In genomic region chr3:108073712-108074431, GRCh38 we compare ENCODE assay signal across 15 cellular contexts. TPM values are rescaled to one million over a fixed set of nuclear protein-coding genes. Genes with fewer than 3 reads are reported as not detected.
A peak's percentile ranks its signal among the peaks of the same experiment; 100 is the strongest.
DNase-seq lines count a peak whose midpoint lies in the region; ATAC-seq and TF ChIP-seq lines count a peak whose summit lies in the region.
"Had no signal": no experiment of that assay in that cellular context is flagged by ENCODE, and none has a peak within 500 bp of the region (broad histone marks: within the 10 kb centered on the region; RNA-seq: fewer than 3 reads in every experiment).

No MANE protein-coding gene starts in this region.

- H3K4me3 ChIP-seq in ACC112 (ENCODE audit: low read depth, low read length) = no peak overlapping the region
- no peak overlapping the region for H3K4me3 ChIP-seq in CD4-positive, CD25-positive, alpha-beta regulatory T cell (ENCODE audit: low read depth, low read length)
- no peak overlapping the region for H3K4me3 ChIP-seq in fibroblast of mammary gland (ENCODE audit: control insufficient read depth, low read depth, low read length)
- no peak overlapping the region for H3K4me3 ChIP-seq in MM.1S (ENCODE audit: low read length)
- no peak overlapping the region for H3K4me3 ChIP-seq in Karpas-422 (ENCODE audit: low read length)
- H3K4me3 ChIP-seq: BLaER1, GM23338, neural progenitor cell, SJSA1 had no signal

- peak overlapping the region in 2 of 4 donors; percentile 24 to 53 for H3K4me3 Mint-ChIP-seq in CD4-positive, CD25-positive, alpha-beta regulatory T cell
- H3K4me3 Mint-ChIP-seq: GM23338, neural progenitor cell had no signal

- H3K4me2 ChIP-seq in MM.1S (ENCODE audit: low read depth, low read length) (no peak overlapping the region), Karpas-422 (ENCODE audit: low read depth, low read length, poor library complexity, severe bottlenecking) (no peak overlapping the region)
- H3K4me2 ChIP-seq: BLaER1, GM23338, neural progenitor cell had no signal

- H3F3A ChIP-seq in MM.1S (ENCODE audit: insufficient read depth, low read length) = no peaks in the 10 kb centered on the region

- H3K27me3 ChIP-seq in ACC112 (ENCODE audit: insufficient read depth, low read length) (no peaks in the 10 kb centered on the region), MM.1S (replicated peaks; ENCODE audit: insufficient read depth, low read length) (no peaks in the 10 kb centered on the region), Karpas-422 (ENCODE audit: low read length) (no peaks in the 10 kb centered on the region)
- H3K27me3 ChIP-seq in CD4-positive, CD25-positive, alpha-beta regulatory T cell (ENCODE audit: control insufficient read depth, insufficient read depth, low read length) = no peaks in the 10 kb centered on the region
- H3K27me3 ChIP-seq: BLaER1, neural progenitor cell, SJSA1 had no signal

- no peak for DNase-seq in CD4-positive, CD25-positive, alpha-beta regulatory T cell
- DNase-seq in fibroblast of mammary gland (ENCODE audit: low read depth) (peak; percentile 76), MM.1S (no peak), Karpas-422 (no peak)
- DNase-seq: cerebellar nuclear complex, DMS79 treated with DMSO at 0.1 percent for 48 hours, NCI-H2081, NCI-H526 had no signal

- H3K4me1 ChIP-seq in ACC112 (ENCODE audit: control insufficient read depth, insufficient read depth, low read length, unreplicated experiment) (no peaks in the 10 kb centered on the region), MM.1S (ENCODE audit: low read length) (no peaks in the 10 kb centered on the region), Karpas-422 (ENCODE audit: low read length) (peaks cover 5% of the 10 kb centered on the region; the same call in 1 of the 2 replicates)
- peaks cover 46% of the 10 kb centered on the region for H3K4me1 ChIP-seq in CD4-positive, CD25-positive, alpha-beta regulatory T cell (ENCODE audit: control insufficient read depth, insufficient read depth, low read length, poor library complexity, severe bottlenecking)
- H3K4me1 ChIP-seq: neural progenitor cell, SJSA1 had no signal

- H2AFZ ChIP-seq in ACC112 (ENCODE audit: low read length, unreplicated experiment) (no peak overlapping the region), MM.1S (ENCODE audit: low read length) (no peak overlapping the region), Karpas-422 (ENCODE audit: low read length) (no peak overlapping the region)
- H2AFZ ChIP-seq: GM23338, neural progenitor cell had no signal

- H3K36me3 ChIP-seq in ACC112 (ENCODE audit: insufficient read depth, low read length) = peaks cover 33% of the 10 kb centered on the region
- peaks cover 82% of the 10 kb centered on the region for H3K36me3 ChIP-seq in CD4-positive, CD25-positive, alpha-beta regulatory T cell (ENCODE audit: control insufficient read depth, insufficient read depth, low read length)
- no peaks in the 10 kb centered on the region for H3K36me3 ChIP-seq in MM.1S (replicated peaks; ENCODE audit: insufficient read depth, low read length)
- H3K36me3 ChIP-seq in Karpas-422 (ENCODE audit: insufficient read depth, low read length) = peaks cover 64% of the 10 kb centered on the region
- H3K36me3 ChIP-seq: neural progenitor cell had no signal

- no peaks in the 10 kb centered on the region for H3K9me3 Mint-ChIP-seq in CD4-positive, CD25-positive, alpha-beta regulatory T cell
- H3K9me3 Mint-ChIP-seq: GM23338, neural progenitor cell had no signal

- H3K9ac ChIP-seq in MM.1S (ENCODE audit: low read length) (no peak overlapping the region), Karpas-422 (ENCODE audit: low read length) (no peak overlapping the region)
- H3K9ac ChIP-seq: BLaER1, neural progenitor cell had no signal

- H4K20me1 ChIP-seq in MM.1S (ENCODE audit: insufficient read depth, low read length) (peaks cover 2% of the 10 kb centered on the region), Karpas-422 (ENCODE audit: insufficient read depth, low read depth, low read length) (no peaks in the 10 kb centered on the region)

- H3K79me2 ChIP-seq in ACC112 (ENCODE audit: control insufficient read depth, insufficient read depth, low read length, unreplicated experiment) (peaks cover 27% of the 10 kb centered on the region), MM.1S (ENCODE audit: low read length) (peaks cover 67% of the 10 kb centered on the region), Karpas-422 (ENCODE audit: low read length) (peaks cover 92% of the 10 kb centered on the region)

- no peaks in the 10 kb centered on the region for H3K9me3 ChIP-seq in CD4-positive, CD25-positive, alpha-beta regulatory T cell (ENCODE audit: control insufficient read depth in 2 of 2, low read length in 2 of 2)
- no peaks in the 10 kb centered on the region for H3K9me3 ChIP-seq in MM.1S (replicated peaks; ENCODE audit: insufficient read depth, low read length)
- H3K9me3 ChIP-seq in Karpas-422 (ENCODE audit: low read length) = no peaks in the 10 kb centered on the region
- H3K9me3 ChIP-seq: BLaER1, SJSA1 had no signal

- H3K9me2 ChIP-seq in MM.1S (replicated peaks; ENCODE audit: insufficient read depth, low read length) (no peaks in the 10 kb centered on the region), Karpas-422 (replicated peaks; ENCODE audit: insufficient read depth, low read length) (no peaks in the 10 kb centered on the region)

- no peak for TF ChIP-seq CTCF in fibroblast of mammary gland (conservative IDR thresholded peaks at IDR 0.05; ENCODE audit: control insufficient read depth, insufficient read depth, low read depth, low read length)
- TF ChIP-seq CTCF in MM.1S (IDR thresholded peaks at IDR 0.05; ENCODE audit: low read length) = no peak

- peaks cover 35 to 93% (median 73%) of the 10 kb centered on the region in 4 donors for H3K4me1 Mint-ChIP-seq in CD4-positive, CD25-positive, alpha-beta regulatory T cell
- H3K4me1 Mint-ChIP-seq: neural progenitor cell had no signal

- ATAC-seq in CD4-positive, CD25-positive, alpha-beta regulatory T cell (ENCODE audit: low read depth in 2 of 2) = no peak
- ATAC-seq in SK-N-SH treated with all-trans-retinoic acid at 6 μM for 48 hours (peak; percentile 28; the same call in 2 of the 3 replicates), HG02840 (IDR thresholded peaks at IDR 0.05; ENCODE audit: low FRiP score, unreplicated experiment) (no peak)
- ATAC-seq: GM23338 had no signal

- peak overlapping the region; percentile 54 to 87 (median 65) for H3K27ac Mint-ChIP-seq in CD4-positive, CD25-positive, alpha-beta regulatory T cell
- H3K27ac Mint-ChIP-seq: GM23338, neural progenitor cell had no signal

- peak overlapping the region; percentile 48; the same call in 1 of the 2 replicates for H3K27ac ChIP-seq in ACC112 (ENCODE audit: low read depth, low read length)
- H3K27ac ChIP-seq in CD4-positive, CD25-positive, alpha-beta regulatory T cell (ENCODE audit: insufficient read depth, low read length, poor library complexity, severe bottlenecking) = no peak overlapping the region
- H3K27ac ChIP-seq in MM.1S (ENCODE audit: low read length) = no peak overlapping the region
- H3K27ac ChIP-seq in Karpas-422 (ENCODE audit: low read length) = no peak overlapping the region
- H3K27ac ChIP-seq: BLaER1, neural progenitor cell, SJSA1 had no signal

- peaks cover 52% of the 10 kb centered on the region for H3K36me3 Mint-ChIP-seq in CD4-positive, CD25-positive, alpha-beta regulatory T cell

- H3K27me3 Mint-ChIP-seq in CD4-positive, CD25-positive, alpha-beta regulatory T cell = no peaks in the 10 kb centered on the region

TF ChIP-seq in SK-N-SH treated with all-trans-retinoic acid at 6 μM for 48 hours, 23 proteins besides CTCF, POLR2A, EP300 and RAD21 (continues in another document):
- TF ChIP-seq TOX (CRISPR knock-in tag; IDR thresholded peaks at IDR 0.05; ENCODE audit: borderline replicate concordance) (no peak), TCF4 (CRISPR knock-in tag; IDR thresholded peaks at IDR 0.05; ENCODE audit: borderline replicate concordance) (no peak), OSR1 (CRISPR knock-in tag; IDR thresholded peaks at IDR 0.05) (no peak), CSDC2 (CRISPR knock-in tag; IDR thresholded peaks at IDR 0.05) (no peak), ZNF8 (CRISPR knock-in tag; IDR thresholded peaks at IDR 0.05) (no peak), ZNF70 (CRISPR knock-in tag; IDR thresholded peaks at IDR 0.05) (no peak), ARNTL (CRISPR knock-in tag; IDR thresholded peaks at IDR 0.05; ENCODE audit: borderline replicate concordance, low read depth) (no peak), ZC3H10 (CRISPR knock-in tag; IDR thresholded peaks at IDR 0.05) (no peak), GLIS3 (CRISPR knock-in tag; IDR thresholded peaks at IDR 0.05) (no peak), PATZ1 (CRISPR knock-in tag; IDR thresholded peaks at IDR 0.05; ENCODE audit: borderline replicate concordance) (no peak), RARB (CRISPR knock-in tag; IDR thresholded peaks at IDR 0.05) (no peak), POU6F1 (CRISPR knock-in tag; IDR thresholded peaks at IDR 0.05; ENCODE audit: borderline replicate concordance, low read depth) (no peak)

RNA-seq across cellular contexts. Expression of gene CD47, which starts 17.0 kb away (rescaled TPM):
- 209 TPM for total RNA-seq in CD4-positive, CD25-positive, alpha-beta regulatory T cell
- 100 to 1,000 TPM; 327 to 424 (median 362) TPM for polyA plus RNA-seq in CD4-positive, CD25-positive, alpha-beta regulatory T cell
- total RNA-seq in Karpas-422 (2014; rRNA removed; shearing (Covaris generic); ENCODE audit: low replicate concordance) = 119 and 180 TPM in 2 replicates
